8 cellular contexts compared by ENCODE assay signal in the genomic region with DNA sequence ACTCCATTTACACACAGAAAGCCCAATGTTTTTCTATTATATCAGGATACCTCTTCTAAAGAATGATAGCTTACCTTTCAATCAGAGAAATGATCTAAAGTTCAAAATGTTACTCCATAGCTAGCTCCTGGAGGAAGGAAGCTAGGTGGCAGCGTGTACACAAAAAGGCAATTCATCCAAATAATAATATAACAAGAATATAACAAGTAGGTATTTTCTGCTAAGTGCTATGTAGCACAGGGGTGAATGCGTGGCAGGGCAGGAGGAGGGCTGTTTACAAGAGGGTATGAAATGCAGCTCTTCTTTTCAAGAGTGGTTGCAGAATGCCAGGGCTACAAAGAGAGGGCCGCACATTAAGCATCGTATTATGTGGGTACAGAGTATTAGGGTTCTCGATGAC. TPM values are rescaled to one million over a fixed set of nuclear protein-coding genes. Genes with fewer than 3 reads are reported as not detected.
DNase-seq lines count a peak whose midpoint lies in the region; ATAC-seq and TF ChIP-seq lines count a peak whose summit lies in the region.

No MANE protein-coding gene starts in this region.

- H3K27ac ChIP-seq in C4-2B (peak overlapping the region; percentile 67; the same call in 1 of the 2 replicates), hepatocyte (peak overlapping the region; percentile 81)

- H4K20me1 ChIP-seq in hepatocyte (ENCODE audit: insufficient read depth, poor library complexity, severe bottlenecking) = no peaks in the 10 kb centered on the region

- 0 out of 2 replicates have a peak, but pooled peaks have one; percentile 3 for TF ChIP-seq CTCF in C4-2B (conservative IDR thresholded peaks at IDR 0.05)
- TF ChIP-seq CTCF in hepatocyte (IDR thresholded peaks at IDR 0.05; ENCODE audit: poor library complexity) = no peak

- H3K79me2 ChIP-seq in hepatocyte = peaks cover 30% of the 10 kb centered on the region

- peaks cover 4% of the 10 kb centered on the region for H3K27me3 Mint-ChIP-seq in activated T-helper 1 cell treated with anti-CD3 and anti-CD28 coated beads, Interleukin-12 subunit alpha, Interleukin-12 subunit beta, Interleukin-2, Interleukin-4 antibody, amounts not matched to agents 30 ng/mL and 10 ng/mL and 1 ng/mL, durations not matched to agents 14 hours and 24 hours and 36 hours (ENCODE audit: insufficient read depth)
- no peaks in the 10 kb centered on the region for H3K27me3 Mint-ChIP-seq in stimulated activated naive CD8-positive, alpha-beta T cell treated with anti-CD3 and anti-CD28 coated beads, Interleukin-15, amount 100 ng/mL, for 72 hours

- peaks cover 6% of the 10 kb centered on the region for H3K36me3 Mint-ChIP-seq in activated T-helper 1 cell treated with anti-CD3 and anti-CD28 coated beads, Interleukin-12 subunit alpha, Interleukin-12 subunit beta, Interleukin-2, Interleukin-4 antibody, amounts not matched to agents 30 ng/mL and 10 ng/mL and 1 ng/mL, durations not matched to agents 14 hours and 24 hours and 36 hours (ENCODE audit: low read depth)

- intact Hi-C loops in activated T-helper 1 cell treated with anti-CD3 and anti-CD28 coated beads, Interleukin-12 subunit alpha, Interleukin-12 subunit beta, Interleukin-2, Interleukin-4 antibody, amounts not matched to agents 30 ng/mL and 10 ng/mL and 1 ng/mL, durations not matched to agents 14 hours and 24 hours and 36 hours (cut with micrococcal nuclease) = loop anchor here (5.0 to 10.0 kb wide), 3 partner anchors 363 to 1669 kb away; partner anchors contain the start of gene PCNX4
- intact Hi-C loops in posterior vena cava (cut with DNase I) = loop anchor here in 1 of 2 donors (10.0 kb wide), 1 partner anchor 1903 kb away; no protein-coding TSS in a partner anchor

- H3K9me2 ChIP-seq in hepatocyte (replicated peaks; ENCODE audit: insufficient read depth) = no peaks in the 10 kb centered on the region

- no peaks in the 10 kb centered on the region for H3K27me3 ChIP-seq in hepatocyte

- H3K9me3 ChIP-seq in hepatocyte (ENCODE audit: low read depth) = no peaks in the 10 kb centered on the region

- WGBS in hepatocyte (ENCODE audit: low lambda C conversion rate, missing lambda C conversion rate) = 61% methylated on average over 5 of the region's 5 CpGs

- DNase-seq in activated T-helper 1 cell treated with anti-CD3 and anti-CD28 coated beads, Interleukin-12 subunit alpha, Interleukin-12 subunit beta, Interleukin-2, Interleukin-4 antibody, amounts not matched to agents 30 ng/mL and 10 ng/mL and 1 ng/mL, durations not matched to agents 14 hours and 24 hours and 36 hours (ENCODE audit: low spot score) = no peak
- DNase-seq in hepatocyte (ENCODE audit: low spot score) (no peak), posterior vena cava (ENCODE audit: low spot score) (no peak), AG08395 (ENCODE audit: low spot score) (no peak), NCI-H524 (lab: John Stamatoyannopoulos, UW) (no peak)
- no peak for DNase-seq in stimulated activated naive CD8-positive, alpha-beta T cell treated with anti-CD3 and anti-CD28 coated beads, Interleukin-15, amount 100 ng/mL, for 72 hours

- H3K4me3 Mint-ChIP-seq in activated T-helper 1 cell treated with anti-CD3 and anti-CD28 coated beads, Interleukin-12 subunit alpha, Interleukin-12 subunit beta, Interleukin-2, Interleukin-4 antibody, amounts not matched to agents 30 ng/mL and 10 ng/mL and 1 ng/mL, durations not matched to agents 14 hours and 24 hours and 36 hours = peak overlapping the region; percentile 91
- H3K4me3 Mint-ChIP-seq in stimulated activated naive CD8-positive, alpha-beta T cell treated with anti-CD3 and anti-CD28 coated beads, Interleukin-15, amount 100 ng/mL, for 72 hours = peak overlapping the region; percentile 98

- peaks cover 10% of the 10 kb centered on the region for H3K4me1 ChIP-seq in hepatocyte (ENCODE audit: insufficient read depth)

- peak overlapping the region; percentile 71 for H3K4me2 ChIP-seq in hepatocyte

- H3K27ac Mint-ChIP-seq in activated T-helper 1 cell treated with anti-CD3 and anti-CD28 coated beads, Interleukin-12 subunit alpha, Interleukin-12 subunit beta, Interleukin-2, Interleukin-4 antibody, amounts not matched to agents 30 ng/mL and 10 ng/mL and 1 ng/mL, durations not matched to agents 14 hours and 24 hours and 36 hours = peak overlapping the region; percentile 90
- H3K27ac Mint-ChIP-seq in stimulated activated naive CD8-positive, alpha-beta T cell treated with anti-CD3 and anti-CD28 coated beads, Interleukin-15, amount 100 ng/mL, for 72 hours = peak overlapping the region; percentile 95 to 97

- peak overlapping the region; percentile 68 for H2AFZ ChIP-seq in hepatocyte

- H3K4me1 Mint-ChIP-seq in activated T-helper 1 cell treated with anti-CD3 and anti-CD28 coated beads, Interleukin-12 subunit alpha, Interleukin-12 subunit beta, Interleukin-2, Interleukin-4 antibody, amounts not matched to agents 30 ng/mL and 10 ng/mL and 1 ng/mL, durations not matched to agents 14 hours and 24 hours and 36 hours (ENCODE audit: low read depth) = peaks cover 57% of the 10 kb centered on the region
- peaks cover 49% of the 10 kb centered on the region for H3K4me1 Mint-ChIP-seq in stimulated activated naive CD8-positive, alpha-beta T cell treated with anti-CD3 and anti-CD28 coated beads, Interleukin-15, amount 100 ng/mL, for 72 hours

- no peak overlapping the region for H3K4me3 ChIP-seq in hepatocyte

- no peaks in the 10 kb centered on the region for H3K36me3 ChIP-seq in hepatocyte (replicated peaks; ENCODE audit: insufficient read depth, low read depth)

- ATAC-seq in HG02943 (IDR thresholded peaks at IDR 0.05; ENCODE audit: low read depth, unreplicated experiment) = peak; percentile 18
- peak; percentile 18 for ATAC-seq in stimulated activated naive CD8-positive, alpha-beta T cell treated with anti-CD3 and anti-CD28 coated beads, Interleukin-15, amount 100 ng/mL, for 72 hours

- no peaks in the 10 kb centered on the region for H3K9me3 Mint-ChIP-seq in activated T-helper 1 cell treated with anti-CD3 and anti-CD28 coated beads, Interleukin-12 subunit alpha, Interleukin-12 subunit beta, Interleukin-2, Interleukin-4 antibody, amounts not matched to agents 30 ng/mL and 10 ng/mL and 1 ng/mL, durations not matched to agents 14 hours and 24 hours and 36 hours
- no peaks in the 10 kb centered on the region for H3K9me3 Mint-ChIP-seq in stimulated activated naive CD8-positive, alpha-beta T cell treated with anti-CD3 and anti-CD28 coated beads, Interleukin-15, amount 100 ng/mL, for 72 hours

RNA-seq across cellular contexts. Expression of gene SNAPC1, which starts 0.7 kb away (rescaled TPM):
- 10.8 and 11.0 TPM in 2 replicates for total RNA-seq in activated T-helper 1 cell treated with anti-CD3 and anti-CD28 coated beads, Interleukin-12 subunit alpha, Interleukin-12 subunit beta, Interleukin-2, Interleukin-4 antibody, amounts not matched to agents 30 ng/mL and 10 ng/mL and 1 ng/mL, durations not matched to agents 14 hours and 24 hours and 36 hours
- total RNA-seq in hepatocyte = 7.7 and 10.5 TPM in 2 replicates
- 3.4 and 8.7 TPM in 2 replicates for polyA plus RNA-seq in hepatocyte
- 1 to 10 TPM; 5.3 to 6.8 TPM for total RNA-seq in posterior vena cava

RNA-seq across cellular contexts. Expression of gene SYT16, which starts 50.9 kb away (rescaled TPM):
- not detected in 2 replicates for total RNA-seq in activated T-helper 1 cell treated with anti-CD3 and anti-CD28 coated beads, Interleukin-12 subunit alpha, Interleukin-12 subunit beta, Interleukin-2, Interleukin-4 antibody, amounts not matched to agents 30 ng/mL and 10 ng/mL and 1 ng/mL, durations not matched to agents 14 hours and 24 hours and 36 hours
- total RNA-seq in hepatocyte = 2.3 and 5.1 TPM in 2 replicates
- 0.37 and 0.49 TPM in 2 replicates for polyA plus RNA-seq in hepatocyte
- under 1 TPM in 1 of 2 donors, not detected in 1; 0.19 TPM for total RNA-seq in posterior vena cava
